In the genomic region with DNA sequence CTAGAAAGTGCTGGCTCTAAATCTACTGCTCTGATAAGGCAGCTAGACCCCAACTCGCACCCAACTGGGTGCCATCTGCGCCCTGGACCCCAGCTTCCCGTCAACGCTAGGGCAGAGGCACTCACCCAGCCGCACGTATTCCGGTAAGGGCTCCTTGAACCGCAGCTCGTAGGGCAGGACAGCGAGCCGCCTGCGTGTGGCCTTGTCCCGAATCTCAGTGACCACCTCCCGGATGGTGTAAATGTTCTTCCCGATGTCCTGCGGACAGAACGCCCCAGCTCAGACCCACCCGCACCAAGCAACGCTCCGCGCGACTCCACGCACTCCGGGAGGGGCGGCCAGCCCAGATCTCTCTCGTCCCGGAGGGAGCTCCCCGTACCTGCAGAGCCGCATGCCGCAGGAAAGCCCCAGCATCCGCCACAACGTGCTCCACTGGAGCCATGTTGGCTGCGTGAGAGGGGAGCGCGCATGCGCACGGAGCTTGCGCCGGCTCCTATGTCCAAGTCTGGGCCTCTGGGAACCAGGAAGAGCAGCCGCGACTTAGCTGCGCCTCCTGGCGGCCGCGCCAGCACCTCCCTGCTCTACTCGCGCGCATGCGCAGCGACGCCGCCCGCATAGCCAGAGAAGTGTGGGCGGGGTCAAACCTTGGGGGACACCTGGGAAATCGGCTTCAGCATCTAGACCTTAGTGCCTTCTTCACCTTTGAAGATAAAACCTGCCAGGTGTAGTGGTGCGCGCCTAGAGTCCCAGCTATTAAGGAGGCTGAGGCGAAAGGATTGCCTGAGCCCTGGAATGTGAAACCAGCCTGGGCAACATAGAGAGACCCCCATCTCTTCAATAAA, we compare ENCODE assay signal across 1 cellular context.
TF ChIP-seq lines count a peak whose summit lies in the region.

A gene (minus strand): TSS at position 458 of the 842 bp plus-strand sequence. CDS start 16 bp downstream, at position 442.

TF ChIP-seq in K562, 482 proteins besides CTCF, POLR2A, EP300 and RAD21 (continued from another document and continues in another):
- TF ChIP-seq, protein P1, sequence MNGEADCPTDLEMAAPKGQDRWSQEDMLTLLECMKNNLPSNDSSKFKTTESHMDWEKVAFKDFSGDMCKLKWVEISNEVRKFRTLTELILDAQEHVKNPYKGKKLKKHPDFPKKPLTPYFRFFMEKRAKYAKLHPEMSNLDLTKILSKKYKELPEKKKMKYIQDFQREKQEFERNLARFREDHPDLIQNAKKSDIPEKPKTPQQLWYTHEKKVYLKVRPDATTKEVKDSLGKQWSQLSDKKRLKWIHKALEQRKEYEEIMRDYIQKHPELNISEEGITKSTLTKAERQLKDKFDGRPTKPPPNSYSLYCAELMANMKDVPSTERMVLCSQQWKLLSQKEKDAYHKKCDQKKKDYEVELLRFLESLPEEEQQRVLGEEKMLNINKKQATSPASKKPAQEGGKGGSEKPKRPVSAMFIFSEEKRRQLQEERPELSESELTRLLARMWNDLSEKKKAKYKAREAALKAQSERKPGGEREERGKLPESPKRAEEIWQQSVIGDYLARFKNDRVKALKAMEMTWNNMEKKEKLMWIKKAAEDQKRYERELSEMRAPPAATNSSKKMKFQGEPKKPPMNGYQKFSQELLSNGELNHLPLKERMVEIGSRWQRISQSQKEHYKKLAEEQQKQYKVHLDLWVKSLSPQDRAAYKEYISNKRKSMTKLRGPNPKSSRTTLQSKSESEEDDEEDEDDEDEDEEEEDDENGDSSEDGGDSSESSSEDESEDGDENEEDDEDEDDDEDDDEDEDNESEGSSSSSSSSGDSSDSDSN (IDR thresholded peaks at IDR 0.05; ENCODE audit: borderline replicate concordance in 1 of 2, low read depth in 2 of 2, low read length in 2 of 2): 0 out of 4 replicates have a peak, but pooled peaks of 1 of the 2 experiments have one; percentile 60
- TF ChIP-seq BCL6 (CRISPR knock-in tag; IDR thresholded peaks at IDR 0.05) (no peak), HIVEP1 (CRISPR knock-in tag; IDR thresholded peaks at IDR 0.05) (no peak), ETV5 (CRISPR knock-in tag; IDR thresholded peaks at IDR 0.05; ENCODE audit: low read depth) (peak; percentile 61; the same call in 1 of the 2 replicates), ARID1B (IDR thresholded peaks at IDR 0.05) (0 out of 2 replicates have a peak, but pooled peaks have one; percentile 28), PCBP1 (IDR thresholded peaks at IDR 0.05; ENCODE audit: low read depth, low read length, poor library complexity, severe bottlenecking) (peak; percentile 33), ZNF431 (CRISPR knock-in tag; IDR thresholded peaks at IDR 0.05) (no peak), ZNF239 (CRISPR knock-in tag; IDR thresholded peaks at IDR 0.05) (no peak), MCM3 (IDR thresholded peaks at IDR 0.05) (no peak), CSDE1 (IDR thresholded peaks at IDR 0.05) (0 out of 4 replicates have a peak, but pooled peaks of 1 of the 2 experiments have one; percentile 13), CREBBP (IDR thresholded peaks at IDR 0.05; ENCODE audit: low read depth, low read length) (no peak), FOXA1 (IDR thresholded peaks at IDR 0.05; ENCODE audit: borderline replicate concordance) (no peak), PRPF4 (IDR thresholded peaks at IDR 0.05; ENCODE audit: insufficient read depth, low read depth, low read length, poor library complexity, severe bottlenecking) (no peak), TEAD2 (tag; IDR thresholded peaks at IDR 0.05) (no peak), HDAC8 (tag; IDR thresholded peaks at IDR 0.05) (no peak), RBBP5 (IDR thresholded peaks at IDR 0.05; ENCODE audit: borderline replicate concordance, insufficient read depth, low read length, poor library complexity, severe bottlenecking) (peak; percentile 93), KAT7 (CRISPR knock-in tag; IDR thresholded peaks at IDR 0.05; ENCODE audit: borderline replicate concordance) (peak; percentile 25; the same call in 1 of the 2 replicates), RUNX1 (IDR thresholded peaks at IDR 0.05; ENCODE audit: low read depth) (no peak; the same call in 1 of the 2 replicates), ZNF778 (CRISPR knock-in tag; IDR thresholded peaks at IDR 0.05) (no peak), MTA3 (IDR thresholded peaks at IDR 0.05; ENCODE audit: borderline replicate concordance) (peak; percentile 89; the same call in 1 of the 2 replicates), NR3C1 (CRISPR knock-in tag; IDR thresholded peaks at IDR 0.05) (no peak), ZBTB1 (CRISPR knock-in tag; IDR thresholded peaks at IDR 0.05; ENCODE audit: borderline replicate concordance, low read depth) (no peak), ZNF589 (CRISPR knock-in tag; IDR thresholded peaks at IDR 0.05; ENCODE audit: low read depth) (no peak), NCOR1 (IDR thresholded peaks at IDR 0.05) (no peak), POLR2B (IDR thresholded peaks at IDR 0.05; ENCODE audit: low read depth, partially characterized antibody) (peak; percentile 97), KAT2B (IDR thresholded peaks at IDR 0.05; ENCODE audit: low read depth, low read length) (no peak), ZNF121 (CRISPR knock-in tag; conservative IDR thresholded peaks at IDR 0.05) (no peak), TCF7L2 (IDR thresholded peaks at IDR 0.05; ENCODE audit: low read depth, low read length) (no peak), MIER1 (IDR thresholded peaks at IDR 0.05; ENCODE audit: low read depth) (no peak), SOX6 (IDR thresholded peaks at IDR 0.05) (peak; percentile 38; the same call in 1 of the 2 replicates), ZNF12 (CRISPR knock-in tag; IDR thresholded peaks at IDR 0.05) (no peak), CC2D1A (IDR thresholded peaks at IDR 0.05) (peak; percentile 36; the same call in 1 of the 2 replicates), RBM15 (IDR thresholded peaks at IDR 0.05; ENCODE audit: insufficient read depth, low read length) (no peak), MBD2 (IDR thresholded peaks at IDR 0.05; ENCODE audit: borderline replicate concordance, low read depth) (peak; percentile 54; the same call in 1 of the 2 replicates), KLF10 (CRISPR knock-in tag; IDR thresholded peaks at IDR 0.05) (no peak), NFE2L1 (tag; IDR thresholded peaks at IDR 0.05; ENCODE audit: borderline replicate concordance, low read depth) (no peak), MCM2 (IDR thresholded peaks at IDR 0.05; ENCODE audit: low read depth) (no peak), GATA2 (CRISPR knock-in tag; IDR thresholded peaks at IDR 0.05) (no peak), SAP30 (IDR thresholded peaks at IDR 0.05; ENCODE audit: borderline replicate concordance, insufficient read depth, low read depth, low read length, poor library complexity, severe bottlenecking) (peak; percentile 93), SIX5 (IDR thresholded peaks at IDR 0.05; ENCODE audit: borderline replicate concordance in 1 of 2, insufficient read depth in 1 of 2, low read depth in 1 of 2, low read length in 2 of 2) (no peak), ZFPM2 (CRISPR knock-in tag; IDR thresholded peaks at IDR 0.05) (no peak), SMARCA4 (IDR thresholded peaks at IDR 0.05) (no peak), TAF15 (IDR thresholded peaks at IDR 0.05; ENCODE audit: low read depth, low read length) (no peak), EP400 (IDR thresholded peaks at IDR 0.05) (peak; percentile 98)
- TF ChIP-seq, protein P2, sequence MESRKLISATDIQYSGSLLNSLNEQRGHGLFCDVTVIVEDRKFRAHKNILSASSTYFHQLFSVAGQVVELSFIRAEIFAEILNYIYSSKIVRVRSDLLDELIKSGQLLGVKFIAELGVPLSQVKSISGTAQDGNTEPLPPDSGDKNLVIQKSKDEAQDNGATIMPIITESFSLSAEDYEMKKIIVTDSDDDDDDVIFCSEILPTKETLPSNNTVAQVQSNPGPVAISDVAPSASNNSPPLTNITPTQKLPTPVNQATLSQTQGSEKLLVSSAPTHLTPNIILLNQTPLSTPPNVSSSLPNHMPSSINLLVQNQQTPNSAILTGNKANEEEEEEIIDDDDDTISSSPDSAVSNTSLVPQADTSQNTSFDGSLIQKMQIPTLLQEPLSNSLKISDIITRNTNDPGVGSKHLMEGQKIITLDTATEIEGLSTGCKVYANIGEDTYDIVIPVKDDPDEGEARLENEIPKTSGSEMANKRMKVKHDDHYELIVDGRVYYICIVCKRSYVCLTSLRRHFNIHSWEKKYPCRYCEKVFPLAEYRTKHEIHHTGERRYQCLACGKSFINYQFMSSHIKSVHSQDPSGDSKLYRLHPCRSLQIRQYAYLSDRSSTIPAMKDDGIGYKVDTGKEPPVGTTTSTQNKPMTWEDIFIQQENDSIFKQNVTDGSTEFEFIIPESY (CRISPR knock-in tag; IDR thresholded peaks at IDR 0.05): peak; percentile 56
- TF ChIP-seq, protein P3, sequence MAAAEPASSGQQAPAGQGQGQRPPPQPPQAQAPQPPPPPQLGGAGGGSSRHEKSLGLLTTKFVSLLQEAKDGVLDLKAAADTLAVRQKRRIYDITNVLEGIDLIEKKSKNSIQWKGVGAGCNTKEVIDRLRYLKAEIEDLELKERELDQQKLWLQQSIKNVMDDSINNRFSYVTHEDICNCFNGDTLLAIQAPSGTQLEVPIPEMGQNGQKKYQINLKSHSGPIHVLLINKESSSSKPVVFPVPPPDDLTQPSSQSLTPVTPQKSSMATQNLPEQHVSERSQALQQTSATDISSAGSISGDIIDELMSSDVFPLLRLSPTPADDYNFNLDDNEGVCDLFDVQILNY (CRISPR knock-in tag; IDR thresholded peaks at IDR 0.05): no peak
- TF ChIP-seq, protein P4, sequence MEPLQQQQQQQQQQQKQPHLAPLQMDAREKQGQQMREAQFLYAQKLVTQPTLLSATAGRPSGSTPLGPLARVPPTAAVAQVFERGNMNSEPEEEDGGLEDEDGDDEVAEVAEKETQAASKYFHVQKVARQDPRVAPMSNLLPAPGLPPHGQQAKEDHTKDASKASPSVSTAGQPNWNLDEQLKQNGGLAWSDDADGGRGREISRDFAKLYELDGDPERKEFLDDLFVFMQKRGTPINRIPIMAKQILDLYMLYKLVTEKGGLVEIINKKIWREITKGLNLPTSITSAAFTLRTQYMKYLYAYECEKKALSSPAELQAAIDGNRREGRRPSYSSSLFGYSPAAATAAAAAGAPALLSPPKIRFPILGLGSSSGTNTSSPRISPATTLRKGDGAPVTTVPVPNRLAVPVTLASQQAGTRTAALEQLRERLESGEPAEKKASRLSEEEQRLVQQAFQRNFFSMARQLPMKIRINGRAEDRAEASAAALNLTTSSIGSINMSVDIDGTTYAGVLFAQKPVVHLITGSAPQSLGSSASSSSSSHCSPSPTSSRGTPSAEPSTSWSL (CRISPR knock-in tag; IDR thresholded peaks at IDR 0.05; ENCODE audit: borderline replicate concordance): no peak
- TF ChIP-seq, protein P5, sequence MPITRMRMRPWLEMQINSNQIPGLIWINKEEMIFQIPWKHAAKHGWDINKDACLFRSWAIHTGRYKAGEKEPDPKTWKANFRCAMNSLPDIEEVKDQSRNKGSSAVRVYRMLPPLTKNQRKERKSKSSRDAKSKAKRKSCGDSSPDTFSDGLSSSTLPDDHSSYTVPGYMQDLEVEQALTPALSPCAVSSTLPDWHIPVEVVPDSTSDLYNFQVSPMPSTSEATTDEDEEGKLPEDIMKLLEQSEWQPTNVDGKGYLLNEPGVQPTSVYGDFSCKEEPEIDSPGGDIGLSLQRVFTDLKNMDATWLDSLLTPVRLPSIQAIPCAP (CRISPR knock-in tag; IDR thresholded peaks at IDR 0.05; ENCODE audit: borderline replicate concordance): no peak
- TF ChIP-seq, protein P6, sequence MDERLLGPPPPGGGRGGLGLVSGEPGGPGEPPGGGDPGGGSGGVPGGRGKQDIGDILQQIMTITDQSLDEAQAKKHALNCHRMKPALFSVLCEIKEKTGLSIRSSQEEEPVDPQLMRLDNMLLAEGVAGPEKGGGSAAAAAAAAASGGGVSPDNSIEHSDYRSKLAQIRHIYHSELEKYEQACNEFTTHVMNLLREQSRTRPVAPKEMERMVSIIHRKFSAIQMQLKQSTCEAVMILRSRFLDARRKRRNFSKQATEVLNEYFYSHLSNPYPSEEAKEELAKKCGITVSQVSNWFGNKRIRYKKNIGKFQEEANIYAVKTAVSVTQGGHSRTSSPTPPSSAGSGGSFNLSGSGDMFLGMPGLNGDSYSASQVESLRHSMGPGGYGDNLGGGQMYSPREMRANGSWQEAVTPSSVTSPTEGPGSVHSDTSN (CRISPR knock-in tag; IDR thresholded peaks at IDR 0.05; ENCODE audit: low read depth): no peak
- TF ChIP-seq, protein P6 (tag; conservative IDR thresholded peaks at IDR 0.05; ENCODE audit: low read depth): no peak
- TF ChIP-seq, protein P7, sequence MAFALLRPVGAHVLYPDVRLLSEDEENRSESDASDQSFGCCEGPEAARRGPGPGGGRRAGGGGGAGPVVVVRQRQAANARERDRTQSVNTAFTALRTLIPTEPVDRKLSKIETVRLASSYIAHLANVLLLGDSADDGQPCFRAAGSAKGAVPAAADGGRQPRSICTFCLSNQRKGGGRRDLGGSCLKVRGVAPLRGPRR (CRISPR knock-in tag; IDR thresholded peaks at IDR 0.05): no peak
